21 cellular contexts compared by ENCODE assay signal in the genomic region with DNA sequence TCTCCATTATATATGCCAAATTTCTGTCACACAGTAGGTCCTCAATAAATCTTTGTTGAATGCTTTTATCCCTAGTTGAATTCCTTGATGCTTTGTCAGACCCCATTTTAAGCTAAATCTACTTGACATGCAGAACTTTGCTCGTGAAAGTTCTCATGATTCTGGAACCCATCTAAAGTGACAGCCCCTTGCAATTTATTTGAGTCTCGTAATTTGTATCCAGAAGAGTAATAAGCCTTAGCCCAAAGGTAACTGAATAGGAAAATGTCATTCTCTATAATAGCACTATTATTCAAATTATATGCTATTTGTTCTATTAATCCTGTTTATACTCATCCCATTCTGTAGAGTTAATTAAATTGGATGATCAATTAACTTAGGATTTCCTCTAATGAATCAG.
A peak's percentile ranks its signal among the peaks of the same experiment; 100 is the strongest.
DNase-seq lines count a peak whose midpoint lies in the region; ATAC-seq and TF ChIP-seq lines count a peak whose summit lies in the region.
"Had no signal": no experiment of that assay in that cellular context is flagged by ENCODE, and none has a peak within 500 bp of the region (broad histone marks: within the 10 kb centered on the region; RNA-seq: fewer than 3 reads in every experiment).

No MANE protein-coding gene starts in this region.

- no peak for ATAC-seq in HG03135 (IDR thresholded peaks at IDR 0.05; ENCODE audit: unreplicated experiment)
- ATAC-seq: A549 had no signal

- TF ChIP-seq CTCF in A673 (conservative IDR thresholded peaks at IDR 0.05; ENCODE audit: low read depth, low read length): no peak

- no TSS peak for BruUV-seq in A673 (replicated peaks; lab: Mats Ljungman, UMichigan)

- intact Hi-C loops in A673 (cut with micrococcal nuclease; ENCODE audit: unreplicated experiment): no loop called here

- POLR2A ChIA-PET in A673 (lab: Charles Lee; ENCODE audit: low non-redundant PET): no interaction called here

- H3K4me3 ChIP-seq in A673 (ENCODE audit: low read depth, low read length, poor library complexity, severe bottlenecking): no peak overlapping the region
- H3K4me3 ChIP-seq: A549, BLaER1 had no signal

- H3K9me3 ChIP-seq in A673 (ENCODE audit: low read depth, low read length, poor library complexity, severe bottlenecking): no peaks in the 10 kb centered on the region
- H3K9me3 ChIP-seq: A549, BE2C, BLaER1 had no signal

- CTCF ChIA-PET in A673 (lab: Charles Lee): no interaction called here

- H3K27me3 ChIP-seq in A673 (replicated peaks; ENCODE audit: insufficient read depth, low read depth, low read length, poor library complexity): no peaks in the 10 kb centered on the region
- H3K27me3 ChIP-seq: BE2C, BLaER1 had no signal

- H3K27ac ChIP-seq in A673 (ENCODE audit: low read depth, low read length, poor library complexity, severe bottlenecking): no peak overlapping the region
- H3K27ac ChIP-seq: A549, BLaER1 had no signal

- H3K4me1 ChIP-seq in A673 (ENCODE audit: insufficient read depth, low read length, poor library complexity, severe bottlenecking): peaks cover 5% of the 10 kb centered on the region
- H3K4me1 ChIP-seq: A549, BE2C, BLaER1 had no signal

- H3K36me3 ChIP-seq in A673 (ENCODE audit: insufficient read depth, low read length, poor library complexity, severe bottlenecking): no peaks in the 10 kb centered on the region
- H3K36me3 ChIP-seq: BE2C, BLaER1 had no signal

- peak; percentile 27 for DNase-seq in A172 (ENCODE audit: low spot score)
- peak; percentile 37 for DNase-seq in A673 (ENCODE audit: low spot score)
- DNase-seq in NCI-H226: peak; percentile 31
- DNase-seq in H4 (ENCODE audit: low spot score): no peak
- DNase-seq: 8988T; ACHN; BE2C; C1 segment of cervical spinal cord; CD4-positive, alpha-beta memory T cell; CD4-positive, CD25-positive, alpha-beta regulatory T cell; CD8-positive, alpha-beta memory T cell; COR-L47; DMS 273 treated with DMSO at 0.1 percent for 48 hours; DMS153; DMS53; DMS79; DND-41; GF-D8 had no signal
